In the genomic region with DNA sequence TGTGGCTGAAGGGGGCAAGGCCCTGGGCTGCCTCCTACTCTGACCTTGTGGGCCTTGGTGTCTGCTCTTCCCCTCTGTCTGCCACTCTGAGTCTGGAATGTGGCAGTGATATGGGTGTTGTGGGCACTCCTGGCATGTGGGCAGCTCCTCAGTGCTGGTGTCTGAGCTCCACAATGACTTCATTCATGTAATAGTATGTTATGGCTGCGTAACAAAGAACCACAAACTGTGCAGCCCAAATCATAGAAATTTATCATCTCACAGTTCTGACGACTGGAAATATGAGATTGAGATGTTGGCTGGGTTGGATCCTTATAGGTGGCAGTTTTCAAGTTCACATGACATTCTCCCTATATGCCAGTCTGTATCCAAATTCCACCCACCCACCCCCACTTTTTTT, we compare ENCODE assay signal across 18 cellular contexts. TPM values are rescaled to one million over a fixed set of nuclear protein-coding genes. Genes with fewer than 3 reads are reported as not detected.
A peak's percentile ranks its signal among the peaks of the same experiment; 100 is the strongest.
DNase-seq lines count a peak whose midpoint lies in the region; ATAC-seq and TF ChIP-seq lines count a peak whose summit lies in the region.
"Had no signal": no experiment of that assay in that cellular context is flagged by ENCODE, and none has a peak within 500 bp of the region (broad histone marks: within the 10 kb centered on the region; RNA-seq: fewer than 3 reads in every experiment).

No MANE protein-coding gene starts in this region.

- no peak overlapping the region for H3K18ac ChIP-seq in trophoblast cell (ENCODE audit: low read length)

- TF ChIP-seq EP300 in gastroesophageal sphincter (IDR thresholded peaks at IDR 0.05): no peak

- peaks cover 11% of the 10 kb centered on the region for H3K79me2 ChIP-seq in trophoblast cell (ENCODE audit: control insufficient read depth, insufficient read depth, low read length, poor library complexity)

- H3K36me3 Mint-ChIP-seq in activated naive CD4-positive, alpha-beta T cell treated with anti-CD3 and anti-CD28 coated beads, Interleukin-2, amount 50 U/mL, for 72 hours: peaks cover 0 to 44% of the 10 kb centered on the region in 2 donors
- H3K36me3 Mint-ChIP-seq in endodermal cell (ENCODE audit: low read depth): peaks cover 17% of the 10 kb centered on the region

- H4K91ac ChIP-seq in trophoblast cell (ENCODE audit: low read depth, low read length): no peak overlapping the region

- H3K4ac ChIP-seq in trophoblast cell (ENCODE audit: low read depth, low read length): peak overlapping the region; percentile 80

- TF ChIP-seq POLR2A in gastroesophageal sphincter (IDR thresholded peaks at IDR 0.05): no peak

- H3K4me1 Mint-ChIP-seq in endodermal cell: peaks cover 70% of the 10 kb centered on the region

- DNase-seq in activated naive CD4-positive, alpha-beta T cell treated with anti-CD3 and anti-CD28 coated beads, Interleukin-2, amount 50 U/mL, for 72 hours (ENCODE audit: low spot score in 2 of 2): no peak
- DNase-seq in activated naive CD4-positive, alpha-beta T cell treated with Interleukin-2 at 50 U/mL for 16 hours: no peak
- DNase-seq in RWPE1 (ENCODE audit: low spot score) (no peak), endodermal cell (no peak), trophoblast cell (no peak)
- DNase-seq: DMS79, GM23248, MM.1S, NCI-H1105 treated with DMSO at 0.1 percent for 48 hours, NCI-H187 treated with DMSO at 0.1 percent for 48 hours, NCI-H446 treated with DMSO at 0.1 percent for 48 hours, NCI-H82, Peyer's patch, SHP77 treated with DMSO at 0.1 percent for 48 hours had no signal

- H2AFZ ChIP-seq in trophoblast cell (ENCODE audit: insufficient read depth, low read length, poor library complexity): no peak overlapping the region
- H2AFZ ChIP-seq: GM23248 had no signal

- H4K12ac ChIP-seq in trophoblast cell (ENCODE audit: low read depth, low read length): no peak overlapping the region

- no peak overlapping the region for H3K4me2 ChIP-seq in trophoblast cell (ENCODE audit: low read length)

- no peaks in the 10 kb centered on the region for H3K27me3 Mint-ChIP-seq in endodermal cell (ENCODE audit: insufficient read depth)

- POLR2A ChIA-PET in RWPE1 (lab: Yijun Ruan, JAX; ENCODE audit: low non-redundant PET): no interaction called here

- no peak overlapping the region for H2AK5ac ChIP-seq in trophoblast cell (ENCODE audit: low read length)

- H2BK5ac ChIP-seq in trophoblast cell (ENCODE audit: low read depth, low read length, poor library complexity): no peak overlapping the region

- H3K4me3 Mint-ChIP-seq in endodermal cell: no peak overlapping the region

- peak overlapping the region; percentile 60 for H3K4me3 ChIP-seq in endodermal cell (ENCODE audit: low read length)
- no peak overlapping the region for H3K4me3 ChIP-seq in trophoblast cell (ENCODE audit: low read depth, low read length)
- no peak overlapping the region for H3K4me3 ChIP-seq in gastroesophageal sphincter
- H3K4me3 ChIP-seq: GM12878, GM23248, Peyer's patch had no signal

- WGBS in endodermal cell (ENCODE audit: insufficient coverage in 1 of 2, insufficient read length in 1 of 2), 2 experiments: 95 to 100% methylated on average over 1 to 2 of the region's 2 CpGs
- no CpG with 5 or more reads among the region's 2 CpGs for WGBS in trophoblast cell (ENCODE audit: extremely low coverage, insufficient coverage, insufficient read length)
- WGBS in gastroesophageal sphincter (ENCODE audit: low coverage in 1 of 2), 2 donors: 94 to 100% methylated on average over 2 of the region's 2 CpGs

- CTCF ChIA-PET in RWPE1 (lab: Yijun Ruan, JAX): no interaction called here

- H3K9ac ChIP-seq in endodermal cell (ENCODE audit: extremely low read depth, low read length, poor library complexity, severe bottlenecking) (no peak overlapping the region), trophoblast cell (ENCODE audit: low read length) (no peak overlapping the region)
- H3K9ac ChIP-seq: GM23248 had no signal

- H4K8ac ChIP-seq in trophoblast cell (ENCODE audit: low read depth, low read length): no peak overlapping the region

- H3K79me1 ChIP-seq in trophoblast cell (ENCODE audit: low read length): peaks cover 4% of the 10 kb centered on the region

- H3K4me1 ChIP-seq in endodermal cell (ENCODE audit: control insufficient read depth, insufficient read depth, low read length) (peaks cover 49% of the 10 kb centered on the region), trophoblast cell (ENCODE audit: control insufficient read depth in 1 of 2, insufficient read depth in 2 of 2, low read length in 2 of 2) (peaks cover 23 to 35% of the 10 kb centered on the region in 2 experiments), gastroesophageal sphincter (peaks cover 0 to 77% (median 22%) of the 10 kb centered on the region in 3 donors)

- H3K36me3 ChIP-seq in endodermal cell (ENCODE audit: control insufficient read depth, insufficient read depth, low read length): peaks cover 20% of the 10 kb centered on the region
- peaks cover 7 to 8% of the 10 kb centered on the region in 2 experiments for H3K36me3 ChIP-seq in trophoblast cell (ENCODE audit: control insufficient read depth in 1 of 2, insufficient read depth in 2 of 2, low read length in 2 of 2)
- H3K36me3 ChIP-seq in gastroesophageal sphincter: no peaks in the 10 kb centered on the region
- H3K36me3 ChIP-seq: Peyer's patch had no signal

- no peak overlapping the region for H3K23ac ChIP-seq in trophoblast cell (ENCODE audit: low read length)

- TF ChIP-seq CTCF in RWPE1 (conservative IDR thresholded peaks at IDR 0.05; ENCODE audit: low read depth) (no peak), endodermal cell (conservative IDR thresholded peaks at IDR 0.05) (no peak), gastroesophageal sphincter (IDR thresholded peaks at IDR 0.05) (no peak)

- H2BK120ac ChIP-seq in trophoblast cell (ENCODE audit: insufficient read depth, low read length, poor library complexity): no peak overlapping the region

- H3K27me3 ChIP-seq in endodermal cell (ENCODE audit: control insufficient read depth, insufficient read depth, low read length, poor library complexity, severe bottlenecking): no peaks in the 10 kb centered on the region
- H3K27me3 ChIP-seq in trophoblast cell (ENCODE audit: insufficient read depth, low read length): no peaks in the 10 kb centered on the region
- H3K27me3 ChIP-seq in gastroesophageal sphincter: no peaks in the 10 kb centered on the region
- H3K27me3 ChIP-seq: Peyer's patch had no signal

- H3K14ac ChIP-seq in trophoblast cell (ENCODE audit: low read length): no peak overlapping the region

- peak overlapping the region; percentile 44 to 72 for H3K27ac Mint-ChIP-seq in activated naive CD4-positive, alpha-beta T cell treated with anti-CD3 and anti-CD28 coated beads, Interleukin-2, amount 50 U/mL, for 72 hours
- H3K27ac Mint-ChIP-seq in endodermal cell: no peak overlapping the region

- H3K9me3 ChIP-seq in endodermal cell (ENCODE audit: control insufficient read depth, low read length) (peaks cover 7% of the 10 kb centered on the region), trophoblast cell (ENCODE audit: insufficient read depth, low read depth, low read length) (peaks cover 2% of the 10 kb centered on the region), gastroesophageal sphincter (no peaks in the 10 kb centered on the region)
- H3K9me3 ChIP-seq: Peyer's patch had no signal

- no peak overlapping the region for H2BK12ac ChIP-seq in trophoblast cell (ENCODE audit: low read length)

- ATAC-seq in activated naive CD4-positive, alpha-beta T cell treated with anti-CD3 and anti-CD28 coated beads, Interleukin-2, amount 50 U/mL, for 72 hours: no peak
- no peak for ATAC-seq in HG03460 (IDR thresholded peaks at IDR 0.05; ENCODE audit: unreplicated experiment)
- ATAC-seq in gastroesophageal sphincter: no peak
- no peak for ATAC-seq in HG03378 (IDR thresholded peaks at IDR 0.05; ENCODE audit: unreplicated experiment)
- ATAC-seq: GM12878 had no signal

- H3K27ac ChIP-seq in RWPE1 (peak overlapping the region; percentile 35), endodermal cell (ENCODE audit: low read depth, low read length) (no peak overlapping the region), trophoblast cell (ENCODE audit: low read depth, low read length) (no peak overlapping the region), gastroesophageal sphincter (no peak overlapping the region)
- H3K27ac ChIP-seq: GM23248, Peyer's patch had no signal

- no peaks in the 10 kb centered on the region for H3K9me3 Mint-ChIP-seq in activated naive CD4-positive, alpha-beta T cell treated with anti-CD3 and anti-CD28 coated beads, Interleukin-2, amount 50 U/mL, for 72 hours
- peaks cover 3% of the 10 kb centered on the region for H3K9me3 Mint-ChIP-seq in endodermal cell

RNA-seq across cellular contexts. Expression of a gene that starts 59.1 kb away (rescaled TPM):
- total RNA-seq in activated naive CD4-positive, alpha-beta T cell treated with anti-CD3 and anti-CD28 coated beads, Interleukin-2, amount 50 U/mL, for 72 hours: 10 to 100 TPM; 44.9 to 63.7 TPM
- total RNA-seq in endodermal cell (100 to 1,000 TPM; 102 to 172 TPM), gastroesophageal sphincter (10 to 100 TPM; 39.2 to 81.1 (median 46.2) TPM)
- polyA plus RNA-seq in endodermal cell (2013, experiment 1 of 2): 52.0 TPM
- 54.4 TPM for polyA plus RNA-seq in endodermal cell (2013, experiment 2 of 2)
- 49.8 and 53.0 TPM in 2 replicates for polyA plus RNA-seq in trophoblast cell (2013)
